Comparison of ENCODE assay signal across 1 cellular context in genomic region chr20:57654998-57655811, GRCh38.
TF ChIP-seq lines count a peak whose summit lies in the region.

No MANE protein-coding gene starts in this region.

TF ChIP-seq in IMR-90, 13 proteins besides CTCF, POLR2A, EP300 and RAD21:
- no peak for TF ChIP-seq CHD1 (IDR thresholded peaks at IDR 0.05; ENCODE audit: low read depth, low read length)
- no peak for TF ChIP-seq FOS (IDR thresholded peaks at IDR 0.05; ENCODE audit: low read depth, low read length)
- no peak for TF ChIP-seq MAFK (IDR thresholded peaks at IDR 0.05; ENCODE audit: low read depth, low read length)
TF ChIP-seq in IMR-90: peak in this region for 0.
